Comparison of ENCODE assay signal across 4 cellular contexts in genomic region chr15:27635916-27636315, GRCh38.
TF ChIP-seq lines count a peak whose summit lies in the region.

No MANE protein-coding gene starts in this region.

TF ChIP-seq in HepG2, 621 proteins besides CTCF, POLR2A, EP300 and RAD21:
- TF ChIP-seq ZNF24 (IDR thresholded peaks at IDR 0.05) (no peak), GATAD2A (CRISPR knock-in tag; IDR thresholded peaks at IDR 0.05) (no peak), ZNF430 (CRISPR knock-in tag; IDR thresholded peaks at IDR 0.05) (no peak), CREB1 (IDR thresholded peaks at IDR 0.05) (no peak), CREB1 (CRISPR knock-in tag; IDR thresholded peaks at IDR 0.05) (no peak), MAFF (IDR thresholded peaks at IDR 0.05; ENCODE audit: low read depth, low read length) (peak; percentile 62), MAFK (conservative IDR thresholded peaks at IDR 0.05 in 1 of 2, IDR thresholded peaks at IDR 0.05 in 1 of 2; ENCODE audit: low read length in 2 of 2) (peak; percentile 31 to 82; a peak in 3 of 4 replicates), NRL (CRISPR knock-in tag; IDR thresholded peaks at IDR 0.05; ENCODE audit: borderline replicate concordance) (no peak)

TF ChIP-seq in A549, 52 proteins besides CTCF, POLR2A, EP300 and RAD21:
- TF ChIP-seq MAFK (IDR thresholded peaks at IDR 0.05; ENCODE audit: partially characterized antibody), result peak; percentile 67
- TF ChIP-seq ESRRA (IDR thresholded peaks at IDR 0.05; ENCODE audit: borderline replicate concordance, low read length), result no peak
- TF ChIP-seq JUNB (IDR thresholded peaks at IDR 0.05), result no peak
- TF ChIP-seq ZSCAN20 (CRISPR knock-in tag; IDR thresholded peaks at IDR 0.05), result no peak
- no peak for TF ChIP-seq ATOH8 (CRISPR knock-in tag; IDR thresholded peaks at IDR 0.05; ENCODE audit: low read depth)
- no peak for TF ChIP-seq FOXS1 (CRISPR knock-in tag; IDR thresholded peaks at IDR 0.05)
- TF ChIP-seq CBX8 (IDR thresholded peaks at IDR 0.05), result no peak
- no peak for TF ChIP-seq EHMT2 (IDR thresholded peaks at IDR 0.05; ENCODE audit: low read depth)
- TF ChIP-seq PHF8 (IDR thresholded peaks at IDR 0.05; ENCODE audit: borderline replicate concordance, low read depth), result no peak

TF ChIP-seq in IMR-90, 13 proteins besides CTCF, POLR2A, EP300 and RAD21:
- TF ChIP-seq MAZ (IDR thresholded peaks at IDR 0.05; ENCODE audit: borderline replicate concordance, low read depth, low read length) (no peak), CEBPB (IDR thresholded peaks at IDR 0.05; ENCODE audit: low read depth, low read length) (no peak), MAFK (IDR thresholded peaks at IDR 0.05; ENCODE audit: low read depth, low read length) (peak; percentile 65)

TF ChIP-seq in K562, 482 proteins besides CTCF, POLR2A, EP300 and RAD21:
- TF ChIP-seq GTF2E2 (tag; IDR thresholded peaks at IDR 0.05) (no peak), PML (IDR thresholded peaks at IDR 0.05; ENCODE audit: low read length) (no peak), ZNF316 (IDR thresholded peaks at IDR 0.05) (0 out of 2 replicates have a peak, but pooled peaks have one; percentile 8), ZNF212 (CRISPR knock-in tag; IDR thresholded peaks at IDR 0.05) (no peak), MIER1 (IDR thresholded peaks at IDR 0.05; ENCODE audit: low read depth) (no peak), EHMT2 (IDR thresholded peaks at IDR 0.05) (no peak), SPI1 (IDR thresholded peaks at IDR 0.05; ENCODE audit: borderline replicate concordance, low read depth, low read length) (no peak), RB1 (IDR thresholded peaks at IDR 0.05; ENCODE audit: low read depth) (no peak), KAT2B (IDR thresholded peaks at IDR 0.05; ENCODE audit: low read depth, low read length) (no peak)
TF ChIP-seq in K562: peak in this region for 1.
